In the genomic region with DNA sequence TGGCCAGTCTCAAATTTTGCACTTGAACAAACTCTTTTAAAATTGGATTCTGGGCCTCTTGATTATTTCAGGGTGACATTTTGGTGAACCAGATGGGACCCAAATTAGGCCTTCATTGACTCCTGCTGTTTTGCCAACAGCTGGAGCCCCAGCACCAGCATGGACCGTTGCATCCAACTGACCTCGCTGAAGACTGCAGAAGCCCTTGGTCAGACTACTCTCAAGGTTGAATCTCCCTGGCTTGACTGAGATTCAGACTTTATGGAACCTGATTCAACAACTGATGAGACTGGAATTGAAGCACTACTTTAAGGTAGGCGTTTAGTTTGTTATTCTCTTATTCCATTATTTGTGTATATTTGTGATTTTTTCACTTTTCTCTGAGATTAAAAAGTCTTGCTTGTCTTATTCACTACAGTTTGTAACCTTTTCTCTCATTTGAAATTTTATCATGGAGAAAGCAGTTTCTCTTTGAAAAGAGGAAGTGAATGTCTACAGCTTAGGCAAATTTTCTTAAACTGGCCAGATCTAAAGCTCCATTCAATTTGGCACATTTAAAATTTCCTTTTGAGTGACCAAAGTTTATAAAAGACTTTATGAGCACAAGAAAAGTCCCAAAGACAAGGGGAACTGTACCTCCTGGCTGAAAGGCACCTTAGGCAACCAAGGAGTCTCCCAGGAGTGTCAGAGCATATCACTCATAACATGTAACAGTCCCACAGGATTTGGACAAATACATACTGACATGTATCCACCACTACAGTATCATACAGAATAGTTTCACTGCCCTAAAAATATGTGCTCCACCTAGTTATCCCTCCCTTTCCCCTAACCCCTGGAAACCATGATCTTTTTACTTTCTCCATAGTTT, we compare ENCODE assay signal across 11 cellular contexts. TPM values are rescaled to one million over a fixed set of nuclear protein-coding genes. Genes with fewer than 3 reads are reported as not detected.
A peak's percentile ranks its signal among the peaks of the same experiment; 100 is the strongest.
DNase-seq lines count a peak whose midpoint lies in the region; ATAC-seq, FAIRE-seq and TF ChIP-seq lines count a peak whose summit lies in the region.
"Had no signal": no experiment of that assay in that cellular context is flagged by ENCODE, and none has a peak within 500 bp of the region (broad histone marks: within the 10 kb centered on the region; RNA-seq: fewer than 3 reads in every experiment).

No MANE protein-coding gene starts in this region.

- H3K4me3 Mint-ChIP-seq in IgD-negative memory B cell, result peak overlapping the region; percentile 10 to 89 (median 30)

- TF ChIP-seq CTCF in D721Med (IDR thresholded peaks at IDR 0.05; ENCODE audit: insufficient read depth, missing control alignments), result no peak

- H3K4me1 Mint-ChIP-seq in IgD-negative memory B cell, result peaks cover 24 to 29% (median 29%) of the 10 kb centered on the region in 3 donors

- no peak for FAIRE-seq in D721Med (lab: Jason Lieb, UNC)

- peak; percentile 3 for DNase-seq in globus pallidus (ENCODE audit: low spot score)
- DNase-seq in D721Med (ENCODE audit: insufficient read length, low spot score), result no peak
- no peak for DNase-seq in stimulated activated CD4-positive, alpha-beta T cell treated with anti-CD3 and anti-CD28 coated beads, Interleukin-4, amount 100 ng/mL, for 24 hours
- DNase-seq in middle frontal gyrus (ENCODE audit: extremely low spot score, low spot score), result no peak
- DNase-seq: activated gamma-delta T cell treated with Interleukin-2 at 50 U/mL for 16 hours, DMS153, NCI-H526 treated with DMSO at 0.1 percent for 48 hours had no signal

- peak overlapping the region; percentile 90 to 96 (median 93) for H3K27ac Mint-ChIP-seq in IgD-negative memory B cell

- H3K9me3 Mint-ChIP-seq in IgD-negative memory B cell, result no peaks in the 10 kb centered on the region

- peaks cover 6% of the 10 kb centered on the region for H3K36me3 Mint-ChIP-seq in IgD-negative memory B cell

- ATAC-seq in GM18861 (IDR thresholded peaks at IDR 0.05; ENCODE audit: unreplicated experiment), result peak; percentile 60
- ATAC-seq in GM21786 (IDR thresholded peaks at IDR 0.05; ENCODE audit: unreplicated experiment), result peak; percentile 63
- ATAC-seq in HG03565 (IDR thresholded peaks at IDR 0.05; ENCODE audit: unreplicated experiment), result no peak

- H3K27me3 Mint-ChIP-seq in IgD-negative memory B cell, result no peaks in the 10 kb centered on the region

RNA-seq across cellular contexts. Expression of a gene that starts 41.4 kb away (rescaled TPM):
- 13.5 TPM for polyA plus RNA-seq in IgD-negative memory B cell
